ENCODE assay signal across 16 cellular contexts in the genomic region with DNA sequence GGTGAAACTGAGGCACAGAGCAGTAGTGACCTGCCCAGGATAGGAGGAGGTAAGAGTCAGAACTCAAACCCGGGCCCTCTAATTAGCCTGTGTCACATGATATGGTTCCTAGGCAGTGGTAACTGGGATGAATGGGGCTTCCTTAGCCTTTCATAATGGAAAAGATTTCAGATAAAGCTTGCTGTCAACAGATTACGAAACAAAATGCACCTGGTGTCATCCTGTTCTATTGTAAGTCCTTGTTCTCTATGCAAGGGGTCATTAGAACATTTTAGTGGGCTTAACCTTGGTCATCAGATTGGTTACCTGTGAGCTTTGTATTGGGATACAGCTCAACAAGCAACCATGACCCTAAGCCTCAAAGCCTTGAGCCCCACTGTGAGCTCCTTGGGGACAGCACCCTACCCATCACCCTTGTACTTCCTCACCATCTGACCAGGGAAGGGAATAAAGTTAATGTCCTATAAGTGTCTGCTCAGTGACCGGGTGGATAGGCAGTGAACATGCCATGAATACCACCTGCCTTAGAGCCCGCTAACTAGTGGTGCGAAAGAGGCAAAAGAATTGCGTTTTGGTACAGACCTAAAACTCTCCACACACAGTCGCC.
A peak's percentile ranks its signal among the peaks of the same experiment; 100 is the strongest.
DNase-seq lines count a peak whose midpoint lies in the region; ATAC-seq and TF ChIP-seq lines count a peak whose summit lies in the region.
"Had no signal": no experiment of that assay in that cellular context is flagged by ENCODE, and none has a peak within 500 bp of the region (broad histone marks: within the 10 kb centered on the region; RNA-seq: fewer than 3 reads in every experiment).

No MANE protein-coding gene starts in this region.

- H3K9me3 Mint-ChIP-seq in osteocyte (ENCODE audit: unreplicated experiment) = no peaks in the 10 kb centered on the region
- H3K9me3 Mint-ChIP-seq: activated T-helper 1 cell treated with anti-CD3 and anti-CD28 coated beads, Interleukin-12 subunit alpha, Interleukin-12 subunit beta, Interleukin-2, Interleukin-4 antibody, amounts not matched to agents 30 ng/mL and 10 ng/mL and 1 ng/mL, durations not matched to agents 14 hours and 24 hours and 36 hours; T-helper 1 cell treated with Interleukin-12 subunit alpha and Interleukin-12 subunit beta and Interleukin-4 antibody, amounts not matched to agents 30 μg/mL and 1 μg/mL, for 36 hours had no signal

- no peak overlapping the region for H3K27ac Mint-ChIP-seq in osteocyte (ENCODE audit: unreplicated experiment)
- H3K27ac Mint-ChIP-seq: activated B cell treated with CpG ODN at 0.5 μM for 24 hours; activated T-helper 1 cell treated with anti-CD3 and anti-CD28 coated beads, Interleukin-12 subunit alpha, Interleukin-12 subunit beta, Interleukin-2, Interleukin-4 antibody, amounts not matched to agents 30 ng/mL and 10 ng/mL and 1 ng/mL, durations not matched to agents 14 hours and 24 hours and 36 hours; T-helper 1 cell treated with Interleukin-12 subunit alpha and Interleukin-12 subunit beta and Interleukin-4 antibody, amounts not matched to agents 30 μg/mL and 1 μg/mL, for 36 hours had no signal

- no peak overlapping the region for H2AFZ ChIP-seq in Loucy (ENCODE audit: low read length)

- H3K9me3 ChIP-seq in Loucy (ENCODE audit: insufficient read depth, low read depth, low read length) (no peaks in the 10 kb centered on the region), tibial artery (no peaks in the 10 kb centered on the region)
- H3K9me3 ChIP-seq: ovary had no signal

- H3K36me3 ChIP-seq in Loucy (ENCODE audit: insufficient read depth, low read length) (no peaks in the 10 kb centered on the region), tibial artery (no peaks in the 10 kb centered on the region)
- H3K36me3 ChIP-seq: cardiac muscle cell, ovary had no signal

- H3K27me3 ChIP-seq in Loucy (ENCODE audit: insufficient read depth, low read length, poor library complexity, severe bottlenecking) (no peaks in the 10 kb centered on the region), tibial artery (no peaks in the 10 kb centered on the region)
- H3K27me3 ChIP-seq: ovary had no signal

- intact Hi-C loops in tibial artery (cut with DNase I; ENCODE audit: low total_unique reads) = no loop called here

- H3K9me2 ChIP-seq in Loucy (replicated peaks; ENCODE audit: low read depth, low read length) = no peaks in the 10 kb centered on the region

- H3K4me3 ChIP-seq in Loucy (ENCODE audit: low read length, poor library complexity, severe bottlenecking) = no peak overlapping the region
- no peak overlapping the region for H3K4me3 ChIP-seq in tibial artery
- H3K4me3 ChIP-seq: cardiac muscle cell, ovary had no signal

- DNase-seq in dermis microvascular lymphatic vessel endothelial cell (ENCODE audit: low read depth in 2 of 2) = peak; percentile 28 to 86
- peak; percentile 17 for DNase-seq in osteocyte (ENCODE audit: extremely low spot score, unreplicated experiment)
- DNase-seq in tibial artery = no peak
- DNase-seq: activated B cell treated with CpG ODN at 0.5 μM for 24 hours, Calu3, Karpas-422, NCI-H1417, ovary had no signal

- H3K36me3 Mint-ChIP-seq in osteocyte (ENCODE audit: unreplicated experiment) = no peaks in the 10 kb centered on the region

- H3K27ac ChIP-seq in tibial artery = peak overlapping the region; percentile 68 to 78
- H3K27ac ChIP-seq: cardiac muscle cell, ovary had no signal

- H3K4me1 ChIP-seq in Loucy (ENCODE audit: insufficient read depth, low read length, poor library complexity, severe bottlenecking) (peaks cover 59% of the 10 kb centered on the region), tibial artery (peaks cover 0 to 69% (median 45%) of the 10 kb centered on the region in 4 donors)

- peaks cover 45% of the 10 kb centered on the region for H3K4me1 Mint-ChIP-seq in osteocyte (ENCODE audit: unreplicated experiment)

- peaks cover 7% of the 10 kb centered on the region; the same call in 1 of the 2 replicates for H3F3A ChIP-seq in Loucy (ENCODE audit: low read depth)

- no peak overlapping the region for H3K9ac ChIP-seq in Loucy (ENCODE audit: low read depth, low read length, poor library complexity, severe bottlenecking)

- no peaks in the 10 kb centered on the region for H3K27me3 Mint-ChIP-seq in osteocyte (ENCODE audit: unreplicated experiment)
- H3K27me3 Mint-ChIP-seq: activated B cell treated with CpG ODN at 0.5 μM for 24 hours had no signal

- no peaks in the 10 kb centered on the region for H3K79me2 ChIP-seq in Loucy (ENCODE audit: insufficient read depth, low read length)

- ATAC-seq in HG03135 (IDR thresholded peaks at IDR 0.05; ENCODE audit: unreplicated experiment) (no peak), GM19023 (IDR thresholded peaks at IDR 0.05; ENCODE audit: unreplicated experiment) (no peak), GM21515 (IDR thresholded peaks at IDR 0.05; ENCODE audit: unreplicated experiment) (no peak)
- ATAC-seq: HCT116 had no signal

- peak overlapping the region; percentile 49 for H3K4me2 ChIP-seq in Loucy (ENCODE audit: low read depth, low read length, poor library complexity, severe bottlenecking)

- H4K20me1 ChIP-seq in Loucy (ENCODE audit: insufficient read depth, low read length, poor library complexity, severe bottlenecking) = no peaks in the 10 kb centered on the region

- H3K4me3 Mint-ChIP-seq in osteocyte (ENCODE audit: unreplicated experiment) = no peak overlapping the region
- H3K4me3 Mint-ChIP-seq: activated B cell treated with CpG ODN at 0.5 μM for 24 hours; activated T-helper 1 cell treated with anti-CD3 and anti-CD28 coated beads, Interleukin-12 subunit alpha, Interleukin-12 subunit beta, Interleukin-2, Interleukin-4 antibody, amounts not matched to agents 30 ng/mL and 10 ng/mL and 1 ng/mL, durations not matched to agents 14 hours and 24 hours and 36 hours; T-helper 1 cell treated with Interleukin-12 subunit alpha and Interleukin-12 subunit beta and Interleukin-4 antibody, amounts not matched to agents 30 μg/mL and 1 μg/mL, for 36 hours had no signal

- TF ChIP-seq CTCF in Loucy (conservative IDR thresholded peaks at IDR 0.05; ENCODE audit: low read length) (no peak), osteocyte (IDR thresholded peaks at IDR 0.05) (no peak), tibial artery (IDR thresholded peaks at IDR 0.05) (no peak)

Comparison
In these comparisons a context has a peak if more than half of its experiments do, and no peak if none do; other contexts are left out.
1. DNase-seq: peak in dermis microvascular lymphatic vessel endothelial cell (2 of 2) and osteocyte (single experiment); none in tibial artery (0 of 2).